In the genomic region with DNA sequence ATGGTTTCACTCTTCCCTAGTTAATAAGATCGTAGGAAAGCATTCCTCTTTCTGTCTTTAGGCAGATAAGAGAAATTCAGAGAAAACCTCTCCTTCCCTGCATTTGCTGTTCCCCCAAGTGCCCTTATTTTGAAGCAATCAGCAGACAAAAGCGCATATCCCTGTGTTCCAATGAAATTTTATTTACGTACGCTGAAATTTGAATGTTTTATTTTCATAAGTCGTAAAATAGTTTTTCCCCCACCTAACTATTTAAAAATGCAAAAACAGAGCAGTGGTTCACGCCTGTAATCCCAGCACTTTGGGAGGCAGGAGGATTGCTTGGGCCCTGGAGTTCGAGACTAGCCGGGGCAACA, we compare ENCODE assay signal across 8 cellular contexts. TPM values are rescaled to one million over a fixed set of nuclear protein-coding genes. Genes with fewer than 3 reads are reported as not detected.
A peak's percentile ranks its signal among the peaks of the same experiment; 100 is the strongest.
DNase-seq lines count a peak whose midpoint lies in the region; ATAC-seq, FAIRE-seq and TF ChIP-seq lines count a peak whose summit lies in the region.

No MANE protein-coding gene starts in this region.

- H3K4me2 ChIP-seq in HCT116 (ENCODE audit: low read length), result peak overlapping the region; percentile 85
- H3K4me2 ChIP-seq in hepatocyte, result peak overlapping the region; percentile 59
- H3K4me2 ChIP-seq in smooth muscle cell, result peak overlapping the region; percentile 70

- no peaks in the 10 kb centered on the region for H3K9me2 ChIP-seq in HCT116 (ENCODE audit: insufficient read depth)
- H3K9me2 ChIP-seq in hepatocyte (replicated peaks; ENCODE audit: insufficient read depth), result no peaks in the 10 kb centered on the region

- no peak overlapping the region; the same call in 1 of the 2 replicates for H3K27ac Mint-ChIP-seq in WTC11

- peaks cover 3 to 4% of the 10 kb centered on the region in 2 experiments; a peak in 2 of 4 replicates for H3K36me3 ChIP-seq in HCT116 (ENCODE audit: control insufficient read depth in 1 of 2, insufficient read depth in 2 of 2, low read length in 2 of 2)
- H3K36me3 ChIP-seq in hepatocyte (replicated peaks; ENCODE audit: insufficient read depth, low read depth), result no peaks in the 10 kb centered on the region
- no peaks in the 10 kb centered on the region for H3K36me3 ChIP-seq in smooth muscle cell (ENCODE audit: low read depth)

- no peak for TF ChIP-seq POLR2A in HCT116 (IDR thresholded peaks at IDR 0.05; ENCODE audit: borderline replicate concordance, extremely low read depth, insufficient read depth, insufficient read length)

- DNase-seq in HCT116 (ENCODE audit: low read depth, low spot score) (no peak), WTC11 (ENCODE audit: low spot score) (no peak), hepatocyte (ENCODE audit: low spot score) (no peak), smooth muscle cell (lab: John Stamatoyannopoulos, UW; ENCODE audit: unreplicated experiment) (no peak), frontal cortex (ENCODE audit: low spot score in 2 of 2) (no peak)

- no peak for ATAC-seq in HCT116
- ATAC-seq in WTC11, result no peak
- ATAC-seq in GM21717 (IDR thresholded peaks at IDR 0.05; ENCODE audit: unreplicated experiment), result no peak
- ATAC-seq in GM21786 (IDR thresholded peaks at IDR 0.05; ENCODE audit: unreplicated experiment), result no peak
- ATAC-seq in HG03521 (IDR thresholded peaks at IDR 0.05; ENCODE audit: unreplicated experiment), result no peak

- H3K9me3 ChIP-seq in HCT116 (ENCODE audit: control insufficient read depth in 1 of 2, insufficient read depth in 1 of 2, low read depth in 1 of 2, low read length in 2 of 2) (peaks cover 0 to 5% of the 10 kb centered on the region in 2 experiments; a peak in 1 of 4 replicates), hepatocyte (ENCODE audit: low read depth) (no peaks in the 10 kb centered on the region), smooth muscle cell (replicated peaks; ENCODE audit: low read depth) (no peaks in the 10 kb centered on the region)

- peaks cover 4% of the 10 kb centered on the region for H3K36me3 Mint-ChIP-seq in WTC11

- H3K79me2 ChIP-seq in HCT116 (ENCODE audit: insufficient read depth, low read length) (peaks cover 22% of the 10 kb centered on the region), hepatocyte (peaks cover 22% of the 10 kb centered on the region), smooth muscle cell (ENCODE audit: low read depth) (peaks cover 25% of the 10 kb centered on the region)

- H3K27ac ChIP-seq in HCT116 (ENCODE audit: low read depth, low read length) (peak overlapping the region; percentile 83), hepatocyte (peak overlapping the region; percentile 30), smooth muscle cell (ENCODE audit: low read depth) (no peak overlapping the region)

- intact Hi-C loops in HCT116 (cut with micrococcal nuclease), result no loop called here

- H3K4me3 ChIP-seq in HCT116 (replicated peaks in 1 of 2; ENCODE audit: low read depth in 1 of 2, low read length in 2 of 2) (peak overlapping the region; percentile 41 to 75), hepatocyte (peak overlapping the region; percentile 8), smooth muscle cell (peak overlapping the region; percentile 72)

- BruUV-seq in HCT116 (replicated peaks; lab: Mats Ljungman, UMichigan), result TSS peak; percentile 88

- H3K4me1 ChIP-seq in HCT116 (ENCODE audit: control insufficient read depth in 1 of 2, insufficient read depth in 2 of 2, low read length in 2 of 2) (peaks cover 2 to 25% of the 10 kb centered on the region in 2 experiments; a peak in 3 of 4 replicates), hepatocyte (ENCODE audit: insufficient read depth) (no peaks in the 10 kb centered on the region), smooth muscle cell (ENCODE audit: low read depth) (peaks cover 4% of the 10 kb centered on the region)

- H2AFZ ChIP-seq in HCT116 (ENCODE audit: low read depth, low read length, poor library complexity, severe bottlenecking) (no peak overlapping the region), hepatocyte (peak overlapping the region; percentile 41), smooth muscle cell (ENCODE audit: low read depth) (peak overlapping the region; percentile 19)

- peak overlapping the region; percentile 96 for H3K4me3 Mint-ChIP-seq in WTC11

- CTCF ChIA-PET in HCT116 (lab: Charles Lee), result interaction anchor here (1.0 to 1.8 kb wide), 2 partner anchors 18 to 115 kb away, joined by 6 to 7 read pairs; partner anchors contain the start of gene MRI1
- CTCF ChIA-PET in WTC11 (lab: Charles Lee), result interaction anchor here (1.0 to 2.4 kb wide), 13 partner anchors 9 to 323 kb away, joined by 3 to 20 read pairs (median 6); partner anchors contain the start of genes IL27RA, MRI1 and ZSWIM4

- no peak for TF ChIP-seq CTCF in HCT116 (IDR thresholded peaks at IDR 0.05 in 2 of 3, conservative IDR thresholded peaks at IDR 0.05 in 1 of 3; ENCODE audit: borderline replicate concordance in 1 of 3, insufficient read depth in 1 of 3, low read depth in 2 of 3, low read length in 2 of 3)
- no peak for TF ChIP-seq CTCF in WTC11 (IDR thresholded peaks at IDR 0.05)
- no peak for TF ChIP-seq CTCF in hepatocyte (IDR thresholded peaks at IDR 0.05; ENCODE audit: poor library complexity)
- no peak for TF ChIP-seq CTCF in smooth muscle cell (IDR thresholded peaks at IDR 0.05; ENCODE audit: borderline replicate concordance, insufficient read depth, poor library complexity, severe bottlenecking)

- H3K9me3 Mint-ChIP-seq in WTC11, result peaks cover 7% of the 10 kb centered on the region

- WGBS in hepatocyte (ENCODE audit: low lambda C conversion rate, missing lambda C conversion rate), result 92% methylated on average over 8 of the region's 8 CpGs
- 95% methylated on average over 8 of the region's 8 CpGs for WGBS in smooth muscle cell (ENCODE audit: low lambda C conversion rate)

- H3K4me1 Mint-ChIP-seq in WTC11, result peaks cover 16% of the 10 kb centered on the region

- no peaks in the 10 kb centered on the region for H3F3A ChIP-seq in smooth muscle cell (ENCODE audit: low read depth)

- H3K27me3 Mint-ChIP-seq in WTC11 (ENCODE audit: low read depth), result no peaks in the 10 kb centered on the region; the same call in 1 of the 2 replicates

- H3K9ac ChIP-seq in HCT116 (ENCODE audit: low read length), result no peak overlapping the region
- H3K9ac ChIP-seq in smooth muscle cell (ENCODE audit: low read depth), result no peak overlapping the region

- FAIRE-seq in frontal cortex (lab: Jason Lieb, UNC), result no peak

- RAD21 ChIA-PET in HCT116 (lab: Charles Lee; ENCODE audit: low non-redundant PET in 1 of 2, low total read pairs in 2 of 2, uncharacterized antibody in 2 of 2, unreplicated experiment in 2 of 2), result interaction anchor here in 1 of 2 experiments (0.5 to 0.6 kb wide), 2 partner anchors 94 to 101 kb away, joined by 3 to 4 read pairs; no protein-coding TSS in a partner anchor

- H4K20me1 ChIP-seq in HCT116 (ENCODE audit: insufficient read depth) (no peaks in the 10 kb centered on the region), hepatocyte (ENCODE audit: insufficient read depth, poor library complexity, severe bottlenecking) (no peaks in the 10 kb centered on the region), smooth muscle cell (ENCODE audit: low read depth) (no peaks in the 10 kb centered on the region)

- no peaks in the 10 kb centered on the region for H3K27me3 ChIP-seq in HCT116 (ENCODE audit: insufficient read depth, low read length)
- no peaks in the 10 kb centered on the region for H3K27me3 ChIP-seq in hepatocyte
- H3K27me3 ChIP-seq in smooth muscle cell (ENCODE audit: low read depth), result no peaks in the 10 kb centered on the region

- POLR2A ChIA-PET in HCT116 (lab: Charles Lee), result interaction anchor here (1.8 to 2.6 kb wide), 3 partner anchors 16 to 115 kb away, joined by 8 to 23 read pairs (median 9); partner anchors contain the start of gene C19orf53
- POLR2A ChIA-PET in WTC11 (lab: Charles Lee), result interaction anchor here (0.6 to 1.6 kb wide), 6 partner anchors 16 to 115 kb away, joined by 3 to 6 read pairs (median 4); partner anchors contain the start of genes MRI1 and ZSWIM4

- no peak for TF ChIP-seq RAD21 in HCT116 (IDR thresholded peaks at IDR 0.05; ENCODE audit: low read depth)

TF ChIP-seq in HCT116, 20 proteins besides CTCF, POLR2A, EP300 and RAD21 (continues in another document):
- no peak for TF ChIP-seq CBX3 (IDR thresholded peaks at IDR 0.05; ENCODE audit: low read depth)
- no peak for TF ChIP-seq EZH2 (IDR thresholded peaks at IDR 0.05)

TF ChIP-seq in WTC11, 78 proteins besides CTCF, POLR2A, EP300 and RAD21 (continues in another document):
- TF ChIP-seq ATF2 (CRISPR knock-in tag; IDR thresholded peaks at IDR 0.05; ENCODE audit: borderline replicate concordance, low read depth), result no peak

RNA-seq across cellular contexts. Expression of gene MRI1, which starts 17.2 kb away (rescaled TPM):
- total RNA-seq in HCT116 (2021; ENCODE audit: unreplicated experiment) (19.6 TPM), WTC11 (2021) (27.9 to 29.9 TPM (median 28.1 TPM) in 3 replicates), hepatocyte (16.0 and 18.5 TPM in 2 replicates), smooth muscle cell (17.3 and 20.2 TPM in 2 replicates), frontal cortex (15.9 TPM)
- polyA plus RNA-seq in HCT116 (2012), result 11.1 and 13.1 TPM in 2 replicates
- polyA plus RNA-seq in hepatocyte (21.9 and 22.8 TPM in 2 replicates), smooth muscle cell (9.3 and 11.7 TPM in 2 replicates)

RNA-seq across cellular contexts. Expression of gene C19orf53, which starts 27.2 kb away (rescaled TPM):
- total RNA-seq in HCT116 (2021; ENCODE audit: unreplicated experiment), result 115 TPM
- 217 and 237 TPM in 2 replicates for polyA plus RNA-seq in HCT116 (2012)
- total RNA-seq in WTC11 (2021), result 102 to 112 TPM (median 110 TPM) in 3 replicates
- total RNA-seq in hepatocyte, result 89.2 and 97.0 TPM in 2 replicates
- 214 and 220 TPM in 2 replicates for polyA plus RNA-seq in hepatocyte
- 117 and 192 TPM in 2 replicates for total RNA-seq in smooth muscle cell
- polyA plus RNA-seq in smooth muscle cell, result 298 TPM in 2 replicates
- 20.8 TPM for total RNA-seq in frontal cortex

RNA-seq across cellular contexts. Expression of gene ZSWIM4, which starts 48.2 kb away (rescaled TPM):
- total RNA-seq in HCT116 (2021; ENCODE audit: unreplicated experiment), result 9.8 TPM
- 5.4 and 6.1 TPM in 2 replicates for polyA plus RNA-seq in HCT116 (2012)
- 33.4 to 35.5 TPM (median 34.2 TPM) in 3 replicates for total RNA-seq in WTC11 (2021)
- 3.1 and 3.7 TPM in 2 replicates for total RNA-seq in hepatocyte
- polyA plus RNA-seq in hepatocyte, result 2.8 and 3.5 TPM in 2 replicates
- 3.0 and 4.7 TPM in 2 replicates for total RNA-seq in smooth muscle cell
- polyA plus RNA-seq in smooth muscle cell, result 5.8 and 8.2 TPM in 2 replicates
- total RNA-seq in frontal cortex, result 6.9 TPM

Comparison
In these comparisons a context has a peak if more than half of its experiments do, and no peak if none do; other contexts are left out.
1. H3K4me3 ChIP-seq: peak in every context shown above with its lines; median percentile 72 in smooth muscle cell; 58 in HCT116; 8 in hepatocyte.